8 cellular contexts compared by ENCODE assay signal in the genomic region with DNA sequence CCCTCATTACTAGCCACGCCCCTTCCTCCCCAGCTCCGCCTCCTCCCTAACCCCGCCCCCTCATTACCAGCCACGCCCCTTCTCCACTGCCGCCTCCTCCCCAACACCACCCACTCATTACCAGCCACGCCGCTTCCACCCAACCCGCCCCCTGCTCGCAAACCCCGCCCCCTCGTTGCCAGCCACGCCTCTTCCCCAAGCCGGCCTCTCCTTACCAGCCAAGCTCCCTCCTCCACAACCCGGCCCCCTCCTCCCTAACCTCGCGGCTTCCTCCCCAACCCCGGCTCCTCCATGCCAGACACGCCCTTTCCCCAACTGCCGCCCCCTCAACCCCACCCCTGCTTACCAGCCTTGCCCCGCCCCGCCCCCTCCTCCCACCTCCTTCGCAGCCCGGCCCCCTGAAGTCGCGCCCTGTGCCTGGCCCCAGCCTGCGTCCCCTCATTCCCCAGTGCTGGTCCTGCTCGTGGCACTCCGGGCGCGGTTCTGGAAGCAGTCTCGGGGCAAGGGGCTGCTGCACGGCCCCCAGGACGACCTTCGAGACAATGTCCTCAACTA. TPM values are rescaled to one million over a fixed set of nuclear protein-coding genes. Genes with fewer than 3 reads are reported as not detected.
DNase-seq lines count a peak whose midpoint lies in the region; ATAC-seq and TF ChIP-seq lines count a peak whose summit lies in the region.

No MANE protein-coding gene starts in this region.

- no peaks in the 10 kb centered on the region for H3K79me2 ChIP-seq in DND-41 (ENCODE audit: insufficient read depth, low read length)

- H3K4me3 Mint-ChIP-seq in HFFc6 = no peak overlapping the region

- no peak overlapping the region for H3K27ac Mint-ChIP-seq in HFFc6

- no peak for TF ChIP-seq CTCF in DND-41 (IDR thresholded peaks at IDR 0.05; ENCODE audit: borderline replicate concordance, extremely low read depth, low read length, poor library complexity, severe bottlenecking)
- no peak for TF ChIP-seq CTCF in HFFc6 (IDR thresholded peaks at IDR 0.05)

- in situ Hi-C loops in KBM-7 (cut with MboI; ENCODE audit: low pct_unique_long_range_greater_than_20kb, low sequenced_read_pairs) = no loop called here

- H3K4me1 Mint-ChIP-seq in HFFc6 (ENCODE audit: low read depth) = no peaks in the 10 kb centered on the region

- no peak overlapping the region for H3K27ac ChIP-seq in DND-41 (ENCODE audit: low read length)

- intact Hi-C loops in left ventricle myocardium superior (cut with micrococcal nuclease) = no loop called here

- H3K36me3 ChIP-seq in DND-41 (ENCODE audit: insufficient read depth, low read length) = no peaks in the 10 kb centered on the region

- H3K27me3 Mint-ChIP-seq in HFFc6 (ENCODE audit: insufficient read depth) = peaks cover 2% of the 10 kb centered on the region

- H3K27me3 ChIP-seq in DND-41 (ENCODE audit: insufficient read depth, low read length, poor library complexity) = no peaks in the 10 kb centered on the region

- DNase-seq in DND-41 = peak; percentile 88
- DNase-seq in KBM-7 = peak; percentile 69
- DNase-seq in activated CD8-positive, alpha-beta memory T cell treated with anti-CD3 and anti-CD28 coated beads for 24 hours = peak; percentile 80
- peak; percentile 62 for DNase-seq in left ventricle myocardium superior
- no peak for DNase-seq in stimulated activated naive CD8-positive, alpha-beta T cell treated with anti-CD3 and anti-CD28 coated beads, Interleukin-15, Interleukin-2, amounts not matched to agents 100 U/mL and 50 U/mL, for 24 hours
- no peak for DNase-seq in NCI-H446 (lab: John Stamatoyannopoulos, UW)
- DNase-seq in HFFc6 = no peak

- H4K20me1 ChIP-seq in DND-41 (ENCODE audit: insufficient read depth, low read length) = peaks cover 6% of the 10 kb centered on the region

- peaks cover 5% of the 10 kb centered on the region for H3K4me1 ChIP-seq in DND-41 (ENCODE audit: insufficient read depth, low read length)

- no peaks in the 10 kb centered on the region for H3K9me3 Mint-ChIP-seq in HFFc6

- ATAC-seq in DND-41 (ENCODE audit: insufficient read depth, low read depth) = peak; percentile 79
- peak; percentile 38 for ATAC-seq in left ventricle myocardium superior
- peak; percentile 19 for ATAC-seq in stimulated activated naive CD8-positive, alpha-beta T cell treated with anti-CD3 and anti-CD28 coated beads, Interleukin-15, Interleukin-2, amounts not matched to agents 100 U/mL and 50 U/mL, for 24 hours
- ATAC-seq in GM21619 (IDR thresholded peaks at IDR 0.05; ENCODE audit: unreplicated experiment) = no peak

- no peaks in the 10 kb centered on the region for H3K9me3 ChIP-seq in DND-41 (ENCODE audit: insufficient read depth, low read length, severe bottlenecking)

- no peak overlapping the region for H2AFZ ChIP-seq in DND-41 (ENCODE audit: low read depth, low read length)

- H3K4me3 ChIP-seq in DND-41 (ENCODE audit: low read depth in 1 of 2, low read length in 2 of 2) = no peak overlapping the region

- no peak overlapping the region for H3K9ac ChIP-seq in DND-41 (ENCODE audit: low read depth, low read length)

- no peaks in the 10 kb centered on the region for H3K36me3 Mint-ChIP-seq in HFFc6 (ENCODE audit: low read depth)

- H3K4me2 ChIP-seq in DND-41 (ENCODE audit: insufficient read depth, low read length) = no peak overlapping the region

RNA-seq across cellular contexts. Expression of a gene that starts 7.2 kb away (rescaled TPM):
- total RNA-seq in left ventricle myocardium superior = not detected
- total RNA-seq in HFFc6 (2021; fragmentation: NEBNext Ultra II Directional; extraction: Animal tissue kit (Norgen Biotek cat#: 25700)) = not detected

RNA-seq across cellular contexts. Expression of a gene that starts 21.6 kb away (rescaled TPM):
- not detected for total RNA-seq in left ventricle myocardium superior
- total RNA-seq in HFFc6 (2021; fragmentation: NEBNext Ultra II Directional; extraction: Animal tissue kit (Norgen Biotek cat#: 25700)) = under 1 TPM in 2 of 6 experiments, not detected in 4; 0.05 to 0.07 TPM

RNA-seq across cellular contexts. Expression of a gene that starts 24.4 kb away (rescaled TPM):
- total RNA-seq in left ventricle myocardium superior = 8.1 TPM
- 1 to 10 TPM; 6.8 to 8.1 (median 7.5) TPM for total RNA-seq in HFFc6 (2021; fragmentation: NEBNext Ultra II Directional; extraction: Animal tissue kit (Norgen Biotek cat#: 25700))

Comparison
In these comparisons a context has a peak if more than half of its experiments do, and no peak if none do; other contexts are left out.
1. DNase-seq: peak in DND-41 (single experiment), KBM-7 (single experiment), activated CD8-positive, alpha-beta memory T cell treated with anti-CD3 and anti-CD28 coated beads for 24 hours (single experiment) and left ventricle myocardium superior (single experiment); none in stimulated activated naive CD8-positive, alpha-beta T cell treated with anti-CD3 and anti-CD28 coated beads, Interleukin-15, Interleukin-2, amounts not matched to agents 100 U/mL and 50 U/mL, for 24 hours (single experiment), NCI-H446 (0 of 2) and HFFc6 (single experiment).